ENCODE assay signal across 8 cellular contexts in genomic region chr2:170324640-170325046, GRCh38.
DNase-seq lines count a peak whose midpoint lies in the region; ATAC-seq and TF ChIP-seq lines count a peak whose summit lies in the region.

No MANE protein-coding gene starts in this region.

- peak; percentile 83 for TF ChIP-seq CTCF in choroid plexus epithelial cell (conservative IDR thresholded peaks at IDR 0.05; ENCODE audit: low read depth, low read length)
- TF ChIP-seq CTCF in mesothelial cell of epicardium (IDR thresholded peaks at IDR 0.05; ENCODE audit: unreplicated experiment), result peak; percentile 18
- TF ChIP-seq CTCF in uterus (IDR thresholded peaks at IDR 0.05), result peak in 3 of 4 experiments; percentile 21 to 46 (median 36)

- H3K9me3 ChIP-seq in uterus, result peaks cover 3 to 6% of the 10 kb centered on the region in 2 donors

- H3K4me1 ChIP-seq in uterus, result no peaks in the 10 kb centered on the region

- intact Hi-C loops in activated naive CD4-positive, alpha-beta T cell treated with anti-CD3 and anti-CD28 coated beads for 36 hours (cut with micrococcal nuclease), result loop anchor here (1.0 to 5.0 kb wide), 4 partner anchors 38 to 548 kb away; no protein-coding TSS in a partner anchor
- intact Hi-C loops in uterus (cut with DNase I; ENCODE audit: low total_unique reads), result no loop called here

- H3K4me3 Mint-ChIP-seq in activated naive CD4-positive, alpha-beta T cell treated with anti-CD3 and anti-CD28 coated beads for 36 hours, result no peak overlapping the region
- no peak overlapping the region for H3K4me3 Mint-ChIP-seq in mesothelial cell of epicardium

- H3K36me3 ChIP-seq in uterus, result no peaks in the 10 kb centered on the region

- no peaks in the 10 kb centered on the region for H3K27me3 ChIP-seq in uterus

- peak; percentile 53 for DNase-seq in activated naive CD4-positive, alpha-beta T cell treated with anti-CD3 and anti-CD28 coated beads for 36 hours
- no peak for DNase-seq in activated naive CD4-positive, alpha-beta T cell treated with Interleukin-2 at 50 U/mL for 16 hours
- peak; percentile 36 for DNase-seq in MV-4-11 (lab: John Stamatoyannopoulos, UW)
- peak; percentile 15 for DNase-seq in SK-N-DZ (ENCODE audit: low spot score)
- peak; percentile 70 for DNase-seq in choroid plexus epithelial cell (ENCODE audit: low read depth)
- no peak for DNase-seq in mesothelial cell of epicardium (ENCODE audit: low spot score in 2 of 2, unreplicated experiment in 2 of 2)
- no peak for DNase-seq in uterus

- H3K27ac ChIP-seq in uterus, result no peak overlapping the region

- no peaks in the 10 kb centered on the region for H3K27me3 Mint-ChIP-seq in activated naive CD4-positive, alpha-beta T cell treated with anti-CD3 and anti-CD28 coated beads for 36 hours (ENCODE audit: low read depth)
- peaks cover 11% of the 10 kb centered on the region for H3K27me3 Mint-ChIP-seq in mesothelial cell of epicardium (ENCODE audit: low read depth)

- CTCF ChIA-PET in activated naive CD4-positive, alpha-beta T cell treated with anti-CD3 and anti-CD28 coated beads for 36 hours (lab: Charles Lee), result interaction anchor here (0.6 to 2.5 kb wide), 19 partner anchors 9 to 548 kb away, joined by 3 to 19 read pairs (median 5); partner anchors contain the start of gene GAD1

- ATAC-seq in HG03196 (IDR thresholded peaks at IDR 0.05; ENCODE audit: unreplicated experiment), result no peak

- no peaks in the 10 kb centered on the region for H3K4me1 Mint-ChIP-seq in activated naive CD4-positive, alpha-beta T cell treated with anti-CD3 and anti-CD28 coated beads for 36 hours (ENCODE audit: low read depth)
- H3K4me1 Mint-ChIP-seq in mesothelial cell of epicardium, result peaks cover 2% of the 10 kb centered on the region

- TF ChIP-seq POLR2A in uterus (IDR thresholded peaks at IDR 0.05), result no peak

- H3K9me3 Mint-ChIP-seq in activated naive CD4-positive, alpha-beta T cell treated with anti-CD3 and anti-CD28 coated beads for 36 hours, result peaks cover 4% of the 10 kb centered on the region
- H3K9me3 Mint-ChIP-seq in mesothelial cell of epicardium, result peaks cover 10% of the 10 kb centered on the region

- no peak overlapping the region for H3K4me3 ChIP-seq in choroid plexus epithelial cell (ENCODE audit: low read depth, low read length)
- H3K4me3 ChIP-seq in uterus, result no peak overlapping the region

- H3K27ac Mint-ChIP-seq in activated naive CD4-positive, alpha-beta T cell treated with anti-CD3 and anti-CD28 coated beads for 36 hours, result no peak overlapping the region
- no peak overlapping the region for H3K27ac Mint-ChIP-seq in mesothelial cell of epicardium

- no peaks in the 10 kb centered on the region for H3K36me3 Mint-ChIP-seq in activated naive CD4-positive, alpha-beta T cell treated with anti-CD3 and anti-CD28 coated beads for 36 hours (ENCODE audit: low read depth)
- peaks cover 7% of the 10 kb centered on the region for H3K36me3 Mint-ChIP-seq in mesothelial cell of epicardium

Comparison
In these comparisons a context has a peak if more than half of its experiments do, and no peak if none do; other contexts are left out.
1. DNase-seq: peak in activated naive CD4-positive, alpha-beta T cell treated with anti-CD3 and anti-CD28 coated beads for 36 hours (single experiment), MV-4-11 (single experiment), SK-N-DZ (single experiment) and choroid plexus epithelial cell (single experiment); none in activated naive CD4-positive, alpha-beta T cell treated with Interleukin-2 at 50 U/mL for 16 hours (single experiment), mesothelial cell of epicardium (0 of 2) and uterus (0 of 2).
2. CTCF ChIP-seq: peak in every context shown above with its lines; median percentile 83 in choroid plexus epithelial cell; 36 in uterus; 18 in mesothelial cell of epicardium.